ENCODE assay signal across 10 cellular contexts in genomic region chr14:71438684-71439083, GRCh38.
A peak's percentile ranks its signal among the peaks of the same experiment; 100 is the strongest.
DNase-seq lines count a peak whose midpoint lies in the region; ATAC-seq, FAIRE-seq and TF ChIP-seq lines count a peak whose summit lies in the region.
"Had no signal": no experiment of that assay in that cellular context is flagged by ENCODE, and none has a peak within 500 bp of the region (broad histone marks: within the 10 kb centered on the region; RNA-seq: fewer than 3 reads in every experiment).

No MANE protein-coding gene starts in this region.

- H3K4me1 ChIP-seq in small intestine (ENCODE audit: control insufficient read depth in 2 of 2, insufficient read depth in 1 of 2, low read depth in 1 of 2, low read length in 1 of 2), result peaks cover 0 to 7% of the 10 kb centered on the region in 2 donors

- FAIRE-seq in H54 (lab: Jason Lieb, UNC) (peak; percentile 33), small intestine (lab: Jason Lieb, UNC) (no peak)

- CTCF ChIA-PET in WTC11 (lab: Charles Lee), result no interaction called here

- DNase-seq in H54 (ENCODE audit: insufficient read length, low spot score) (no peak), WTC11 (ENCODE audit: low spot score) (no peak), fibroblast of the aortic adventitia (ENCODE audit: low read depth) (peak; percentile 65), NOMO-1 (lab: John Stamatoyannopoulos, UW; ENCODE audit: unreplicated experiment in 2 of 2) (no peak), OCI-M2 (lab: John Stamatoyannopoulos, UW; ENCODE audit: unreplicated experiment) (no peak), small intestine (no peak), iPS-NIHi7 (ENCODE audit: extremely low spot score) (no peak)
- DNase-seq in stimulated activated naive B cell treated with anti-CD40 and anti-IgM and Interleukin-4, amounts not matched to agents 10 μg/mL and 1 μg/mL and 100 μg/mL, for 72 hours, result no peak
- DNase-seq: NCI-H1417 treated with DMSO at 0.1 percent for 48 hours had no signal

- no peak overlapping the region for H3K27ac ChIP-seq in small intestine (ENCODE audit: low read depth in 1 of 2, low read length in 1 of 2)

- H3K27me3 ChIP-seq in small intestine (ENCODE audit: control insufficient read depth in 2 of 2, insufficient read depth in 2 of 2, low read length in 2 of 2), result no peaks in the 10 kb centered on the region

- TF ChIP-seq CTCF in WTC11 (IDR thresholded peaks at IDR 0.05) (no peak), fibroblast of the aortic adventitia (IDR thresholded peaks at IDR 0.05; ENCODE audit: insufficient read depth, low read length) (no peak)

- no peak overlapping the region for H3K27ac Mint-ChIP-seq in WTC11
- peak overlapping the region; percentile 77 for H3K27ac Mint-ChIP-seq in stimulated activated naive B cell treated with anti-CD40 and anti-IgM and Interleukin-4, amounts not matched to agents 10 μg/mL and 1 μg/mL and 100 μg/mL, for 72 hours

- no peaks in the 10 kb centered on the region for H3K27me3 Mint-ChIP-seq in WTC11 (ENCODE audit: low read depth)
- no peaks in the 10 kb centered on the region for H3K27me3 Mint-ChIP-seq in stimulated activated naive B cell treated with anti-CD40 and anti-IgM and Interleukin-4, amounts not matched to agents 10 μg/mL and 1 μg/mL and 100 μg/mL, for 72 hours

- H3K4me3 ChIP-seq in fibroblast of the aortic adventitia (ENCODE audit: low read depth, low read length) (peak overlapping the region; percentile 43), small intestine (ENCODE audit: low read depth in 1 of 2, low read length in 2 of 2) (no peak overlapping the region)

- peaks cover 0 to 3% of the 10 kb centered on the region in 2 donors for H3K36me3 ChIP-seq in small intestine (ENCODE audit: control insufficient read depth in 2 of 2, insufficient read depth in 2 of 2, low read length in 2 of 2)

- no peak for TF ChIP-seq POLR2A in H54 (IDR thresholded peaks at IDR 0.05; ENCODE audit: low read depth, low read length)

- POLR2A ChIA-PET in WTC11 (lab: Charles Lee), result no interaction called here

- H3K9me3 ChIP-seq in small intestine (ENCODE audit: control insufficient read depth, low read depth), result no peaks in the 10 kb centered on the region

- 30 to 34% (median 32%) methylated on average over 2 of the region's 2 CpGs for WGBS in small intestine, 3 donors

- H3K36me3 Mint-ChIP-seq in WTC11, result peaks cover 9% of the 10 kb centered on the region
- H3K36me3 Mint-ChIP-seq in stimulated activated naive B cell treated with anti-CD40 and anti-IgM and Interleukin-4, amounts not matched to agents 10 μg/mL and 1 μg/mL and 100 μg/mL, for 72 hours, result peaks cover 26 to 46% of the 10 kb centered on the region in 2 donors

- peak; percentile 38 for ATAC-seq in WTC11
- no peak for ATAC-seq in stimulated activated naive B cell treated with anti-CD40 and anti-IgM and Interleukin-4, amounts not matched to agents 10 μg/mL and 1 μg/mL and 100 μg/mL, for 72 hours (replicated peaks)

- H3K9me3 Mint-ChIP-seq in WTC11, result no peaks in the 10 kb centered on the region; the same call in 1 of the 2 replicates
- H3K9me3 Mint-ChIP-seq in stimulated activated naive B cell treated with anti-CD40 and anti-IgM and Interleukin-4, amounts not matched to agents 10 μg/mL and 1 μg/mL and 100 μg/mL, for 72 hours, result no peaks in the 10 kb centered on the region
- H3K9me3 Mint-ChIP-seq: neural crest cell had no signal

- H3K4me1 Mint-ChIP-seq in WTC11, result peaks cover 19% of the 10 kb centered on the region
- peaks cover 27 to 40% of the 10 kb centered on the region in 2 donors for H3K4me1 Mint-ChIP-seq in stimulated activated naive B cell treated with anti-CD40 and anti-IgM and Interleukin-4, amounts not matched to agents 10 μg/mL and 1 μg/mL and 100 μg/mL, for 72 hours

- no peak overlapping the region for H3K4me3 Mint-ChIP-seq in WTC11
- no peak overlapping the region for H3K4me3 Mint-ChIP-seq in stimulated activated naive B cell treated with anti-CD40 and anti-IgM and Interleukin-4, amounts not matched to agents 10 μg/mL and 1 μg/mL and 100 μg/mL, for 72 hours
- H3K4me3 Mint-ChIP-seq: neural crest cell had no signal

TF ChIP-seq in WTC11, 78 proteins besides CTCF, POLR2A, EP300 and RAD21 (continues in another document):
- TF ChIP-seq IRF2 (CRISPR knock-in tag; IDR thresholded peaks at IDR 0.05; ENCODE audit: borderline replicate concordance, low read depth) (no peak), PRDM15 (CRISPR knock-in tag; IDR thresholded peaks at IDR 0.05) (no peak), HMGA2 (CRISPR knock-in tag; IDR thresholded peaks at IDR 0.05) (no peak), TEAD4 (CRISPR knock-in tag; IDR thresholded peaks at IDR 0.05) (no peak), ZNF281 (CRISPR knock-in tag; IDR thresholded peaks at IDR 0.05) (no peak), RORB (CRISPR knock-in tag; IDR thresholded peaks at IDR 0.05) (no peak), ERG (CRISPR knock-in tag; IDR thresholded peaks at IDR 0.05) (no peak)
- TF ChIP-seq, protein P1, sequence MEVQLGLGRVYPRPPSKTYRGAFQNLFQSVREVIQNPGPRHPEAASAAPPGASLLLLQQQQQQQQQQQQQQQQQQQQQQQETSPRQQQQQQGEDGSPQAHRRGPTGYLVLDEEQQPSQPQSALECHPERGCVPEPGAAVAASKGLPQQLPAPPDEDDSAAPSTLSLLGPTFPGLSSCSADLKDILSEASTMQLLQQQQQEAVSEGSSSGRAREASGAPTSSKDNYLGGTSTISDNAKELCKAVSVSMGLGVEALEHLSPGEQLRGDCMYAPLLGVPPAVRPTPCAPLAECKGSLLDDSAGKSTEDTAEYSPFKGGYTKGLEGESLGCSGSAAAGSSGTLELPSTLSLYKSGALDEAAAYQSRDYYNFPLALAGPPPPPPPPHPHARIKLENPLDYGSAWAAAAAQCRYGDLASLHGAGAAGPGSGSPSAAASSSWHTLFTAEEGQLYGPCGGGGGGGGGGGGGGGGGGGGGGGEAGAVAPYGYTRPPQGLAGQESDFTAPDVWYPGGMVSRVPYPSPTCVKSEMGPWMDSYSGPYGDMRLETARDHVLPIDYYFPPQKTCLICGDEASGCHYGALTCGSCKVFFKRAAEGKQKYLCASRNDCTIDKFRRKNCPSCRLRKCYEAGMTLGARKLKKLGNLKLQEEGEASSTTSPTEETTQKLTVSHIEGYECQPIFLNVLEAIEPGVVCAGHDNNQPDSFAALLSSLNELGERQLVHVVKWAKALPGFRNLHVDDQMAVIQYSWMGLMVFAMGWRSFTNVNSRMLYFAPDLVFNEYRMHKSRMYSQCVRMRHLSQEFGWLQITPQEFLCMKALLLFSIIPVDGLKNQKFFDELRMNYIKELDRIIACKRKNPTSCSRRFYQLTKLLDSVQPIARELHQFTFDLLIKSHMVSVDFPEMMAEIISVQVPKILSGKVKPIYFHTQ (CRISPR knock-in tag; IDR thresholded peaks at IDR 0.05), result no peak
